In the genomic region with DNA sequence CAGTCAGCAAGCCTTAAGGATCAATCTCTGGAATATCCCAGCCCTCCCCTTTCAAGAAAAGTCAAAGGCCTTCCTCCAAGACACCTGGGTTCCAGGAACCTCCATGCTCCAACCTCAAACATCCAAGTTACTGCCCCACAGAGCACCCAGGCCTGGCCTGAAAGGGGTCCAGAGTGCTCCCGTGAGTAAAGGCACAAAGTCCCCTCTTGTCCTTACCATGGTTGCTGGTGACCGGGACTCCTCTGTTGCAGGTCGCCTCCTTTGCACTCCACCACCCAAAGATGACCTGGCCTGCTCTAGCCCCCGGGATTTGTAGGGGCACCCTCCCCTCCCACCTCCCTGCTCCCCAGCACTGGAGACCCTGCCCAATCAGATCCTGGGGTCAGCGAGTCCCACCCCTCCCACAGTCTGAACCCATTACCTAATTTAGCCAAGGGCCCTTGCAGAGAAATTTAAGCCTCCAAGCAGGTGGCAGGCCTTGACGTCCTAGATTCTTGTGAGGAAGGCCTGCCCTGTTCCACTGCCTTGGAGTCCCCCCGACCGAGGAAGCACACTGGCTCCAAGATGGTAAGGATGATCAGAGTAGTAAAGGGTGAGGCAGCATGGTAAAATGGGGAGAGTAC, we compare ENCODE assay signal across 16 cellular contexts. TPM values are rescaled to one million over a fixed set of nuclear protein-coding genes. Genes with fewer than 3 reads are reported as not detected.
DNase-seq lines count a peak whose midpoint lies in the region; ATAC-seq and TF ChIP-seq lines count a peak whose summit lies in the region.
"Had no signal": no experiment of that assay in that cellular context is flagged by ENCODE, and none has a peak within 500 bp of the region (broad histone marks: within the 10 kb centered on the region; RNA-seq: fewer than 3 reads in every experiment).

A gene (minus strand): TSS at position 283 of the 623 bp plus-strand sequence. CDS start 64 bp downstream, at position 219.

- H3K27ac ChIP-seq in right atrium auricular region (peak within 1 kb of the TSS; percentile 62 to 73), gastroesophageal sphincter (peak within 1 kb of the TSS in 3 of 4 donors; percentile 65 to 68 (median 66)), psoas muscle (peak within 1 kb of the TSS; percentile 98), vagina (peak within 1 kb of the TSS; percentile 91)
- H3K27ac ChIP-seq: epithelial cell of prostate had no signal

- H3K4me3 ChIP-seq in right atrium auricular region (no peak within 1 kb of the TSS), gastroesophageal sphincter (no peak within 1 kb of the TSS), psoas muscle (peak within 1 kb of the TSS; percentile 81), vagina (no peak within 1 kb of the TSS)

- WGBS in gastroesophageal sphincter (ENCODE audit: low coverage in 1 of 2), 2 donors, result 88% methylated on average over 4 of the region's 8 CpGs; no CpG with 5 or more reads in 1 of the 2 donors
- 33 to 65% (median 37%) methylated on average over 8 of the region's 8 CpGs for WGBS in psoas muscle, 3 donors

- TF ChIP-seq POLR2A in gastroesophageal sphincter (IDR thresholded peaks at IDR 0.05) (no peak), vagina (IDR thresholded peaks at IDR 0.05) (no peak)

- H3K36me3 ChIP-seq in right atrium auricular region, result no peaks in the 10 kb centered on the region
- no peaks in the 10 kb centered on the region for H3K36me3 ChIP-seq in gastroesophageal sphincter
- peaks cover 0 to 41% of the 10 kb centered on the region in 2 donors for H3K36me3 ChIP-seq in psoas muscle (ENCODE audit: insufficient read depth in 1 of 2, low read depth in 1 of 2)
- no peaks in the 10 kb centered on the region for H3K36me3 ChIP-seq in vagina

- TF ChIP-seq CTCF in right atrium auricular region (IDR thresholded peaks at IDR 0.05), result no peak
- no peak for TF ChIP-seq CTCF in gastroesophageal sphincter (IDR thresholded peaks at IDR 0.05)
- no peak for TF ChIP-seq CTCF in psoas muscle (IDR thresholded peaks at IDR 0.05)
- no peak for TF ChIP-seq CTCF in vagina (IDR thresholded peaks at IDR 0.05)

- H3K4me1 ChIP-seq in right atrium auricular region (peaks cover 0 to 46% of the 10 kb centered on the region in 2 donors), gastroesophageal sphincter (peaks cover 0 to 67% (median 14%) of the 10 kb centered on the region in 3 donors), psoas muscle (peaks cover 48% of the 10 kb centered on the region), vagina (peaks cover 51% of the 10 kb centered on the region)

- DNase-seq in right atrium auricular region (ENCODE audit: low spot score), result no peak
- DNase-seq in Right ventricle myocardium superior, result no peak
- peak in 1 of 2 donors; percentile 80 for DNase-seq in psoas muscle
- DNase-seq in vagina (ENCODE audit: extremely low spot score in 2 of 2), result no peak
- no peak for DNase-seq in COR-L47 (lab: John Stamatoyannopoulos, UW)
- no peak for DNase-seq in mesenteric fat pad (ENCODE audit: low spot score)
- DNase-seq: GDM1, left colon, MM.1S, NCI-H187 treated with DMSO at 0.1 percent for 48 hours, T-helper 17 cell had no signal

- H3K9me3 ChIP-seq in right atrium auricular region, result no peaks in the 10 kb centered on the region
- no peaks in the 10 kb centered on the region for H3K9me3 ChIP-seq in gastroesophageal sphincter
- no peaks in the 10 kb centered on the region for H3K9me3 ChIP-seq in psoas muscle
- no peaks in the 10 kb centered on the region for H3K9me3 ChIP-seq in vagina

- intact Hi-C loops in Right ventricle myocardium superior (cut with DNase I) (no loop called here), psoas muscle (cut with DNase I) (no loop called here), vagina (cut with DNase I) (no loop called here)

- no peak for TF ChIP-seq EP300 in gastroesophageal sphincter (IDR thresholded peaks at IDR 0.05)

- H3K27me3 ChIP-seq in right atrium auricular region (no peaks in the 10 kb centered on the region), gastroesophageal sphincter (peaks cover 11% of the 10 kb centered on the region), psoas muscle (ENCODE audit: insufficient read depth in 3 of 3, low read length in 2 of 3) (no peaks in the 10 kb centered on the region), vagina (no peaks in the 10 kb centered on the region)

- ATAC-seq in Right ventricle myocardium superior (ENCODE audit: poor library complexity), result no peak
- no peak for ATAC-seq in gastroesophageal sphincter
- ATAC-seq in psoas muscle, result peak; percentile 6 to 53 (median 36)
- ATAC-seq in HG02610 (IDR thresholded peaks at IDR 0.05; ENCODE audit: unreplicated experiment), result no peak
- ATAC-seq: activated naive CD4-positive, alpha-beta T cell treated with anti-CD3 and anti-CD28 coated beads, Interleukin-2, amount 50 U/mL, for 72 hours; left colon; T-helper 17 cell had no signal

RNA-seq across cellular contexts. Expression of the gene that starts here (rescaled TPM):
- total RNA-seq in right atrium auricular region (under 1 TPM in 1 of 2 donors, not detected in 1; 0.51 TPM), Right ventricle myocardium superior (0.43 TPM), gastroesophageal sphincter (1 to 10 TPM in 3 of 4 donors, not detected in 1; 1.0 to 6.3 (median 1.3) TPM), psoas muscle (1,000 to 10,000 TPM; 1,390 to 3,666 (median 2,654) TPM), vagina (not detected), mesenteric fat pad (0.74 TPM)
- over 10,000 TPM in 1 of 3 donors, 1,000 to 10,000 TPM in 2; 2,508 to 10,677 (median 9,192) TPM for polyA plus RNA-seq in psoas muscle
- total RNA-seq: activated naive CD4-positive, alpha-beta T cell treated with anti-CD3 and anti-CD28 coated beads, Interleukin-2, amount 50 U/mL, for 72 hours; HT1080 had no signal

Comparison
In these comparisons a context has a peak if more than half of its experiments do, and no peak if none do; other contexts are left out.
1. RNA of the gene that starts here (total RNA-seq): 1,390 to 3,666 TPM in psoas muscle; 1.0 to 6.3 TPM in gastroesophageal sphincter, 0.74 TPM in mesenteric fat pad (single experiment), 0.51 TPM in right atrium auricular region, 0.43 TPM in Right ventricle myocardium superior (single experiment) and not detected in vagina (single experiment); every median in the first group is over 100 times any median in the second.
2. ATAC-seq: peak in psoas muscle (4 of 4); none in Right ventricle myocardium superior (single experiment), gastroesophageal sphincter (single experiment) and HG02610 (single experiment).
3. Peak in every context shown above with its lines, with median percentiles within 50 percentile points of each other: H3K27ac ChIP-seq.